29 cellular contexts compared by ENCODE assay signal in genomic region chr5:159214486-159215271, GRCh38.
"Had no signal": no experiment of that assay in that cellular context is flagged by ENCODE, and none has a peak within 500 bp of the region (broad histone marks: within the 10 kb centered on the region; RNA-seq: fewer than 3 reads in every experiment).

No MANE protein-coding gene starts in this region.

- H3K36me3 Mint-ChIP-seq: mesothelial cell of epicardium; naive B cell; natural killer cell treated with Interleukin-12 subunit alpha and Interleukin-12 subunit beta and Interleukin-15 and Interleukin-18, amount 100 ng/mL, for 72 hours had no signal

- H3K4me1 ChIP-seq: right atrium auricular region had no signal

- DNase-seq: dermis blood vessel endothelial cell; effector memory CD4-positive, alpha-beta T cell; foreskin fibroblast; gastrocnemius medialis; head of caudate nucleus; kidney; mesenchymal stem cell; mucosa of descending colon; naive B cell; stimulated activated CD4-positive, alpha-beta T cell treated with anti-CD3 and anti-CD28 coated beads, Interleukin-12 subunit alpha, Interleukin-12 subunit beta, amount 100 ng/mL, for 4 hours; stimulated activated CD4-positive, alpha-beta T cell treated with anti-CD3 and anti-CD28 coated beads, Interleukin-1b, Interleukin-23, amount 100 ng/mL, for 48 hours; stimulated activated CD4-positive, alpha-beta T cell treated with anti-CD3 and anti-CD28 coated beads, Interleukin-4, amount 100 ng/mL, for 1 hour; stimulated activated CD8-positive, alpha-beta memory T cell treated with anti-CD3 and anti-CD28 coated beads, Interleukin-4, amount 100 ng/mL, for 48 hours; stimulated activated naive CD4-positive, alpha-beta T cell treated with Interleukin-2 at 50 U/mL for 16 hours; stomach; thyroid gland; trophoblast cell had no signal

- ATAC-seq: gastrocnemius medialis; left lobe of liver; mucosa of descending colon; natural killer cell treated with Interleukin-12 subunit alpha and Interleukin-12 subunit beta and Interleukin-15 and Interleukin-18, amount 100 ng/mL, for 72 hours; sciatic nerve had no signal

- H3K27me3 ChIP-seq: gastrocnemius medialis, neutrophil, right atrium auricular region, stomach, thyroid gland, vagina had no signal

- H3K9me3 ChIP-seq: gastrocnemius medialis, mucosa of descending colon, neutrophil, prostate gland, right atrium auricular region, stomach, thyroid gland, vagina had no signal

- H3K4me3 Mint-ChIP-seq: mesothelial cell of epicardium; naive B cell; natural killer cell treated with Interleukin-12 subunit alpha and Interleukin-12 subunit beta and Interleukin-15 and Interleukin-18, amount 100 ng/mL, for 72 hours; neural crest cell had no signal

- H3K27ac ChIP-seq: coronary artery, gastrocnemius medialis, prostate gland, right atrium auricular region, stomach, thyroid gland, vagina had no signal

- H3K36me3 ChIP-seq: gastrocnemius medialis, neutrophil, prostate gland, right atrium auricular region, stomach, thyroid gland, vagina had no signal

- H3K9me3 Mint-ChIP-seq: mesothelial cell of epicardium; naive B cell; natural killer cell treated with Interleukin-12 subunit alpha and Interleukin-12 subunit beta and Interleukin-15 and Interleukin-18, amount 100 ng/mL, for 72 hours; neural crest cell had no signal

- H3K27ac Mint-ChIP-seq: mesothelial cell of epicardium; naive B cell; natural killer cell treated with Interleukin-12 subunit alpha and Interleukin-12 subunit beta and Interleukin-15 and Interleukin-18, amount 100 ng/mL, for 72 hours had no signal

- H3K4me2 ChIP-seq: smooth muscle cell had no signal

- H3K4me3 ChIP-seq: coronary artery, gastrocnemius medialis, lung, mucosa of descending colon, prostate gland, right atrium auricular region, smooth muscle cell, stomach, thyroid gland, vagina had no signal
